ENCODE assay signal across 8 cellular contexts in the genomic region with DNA sequence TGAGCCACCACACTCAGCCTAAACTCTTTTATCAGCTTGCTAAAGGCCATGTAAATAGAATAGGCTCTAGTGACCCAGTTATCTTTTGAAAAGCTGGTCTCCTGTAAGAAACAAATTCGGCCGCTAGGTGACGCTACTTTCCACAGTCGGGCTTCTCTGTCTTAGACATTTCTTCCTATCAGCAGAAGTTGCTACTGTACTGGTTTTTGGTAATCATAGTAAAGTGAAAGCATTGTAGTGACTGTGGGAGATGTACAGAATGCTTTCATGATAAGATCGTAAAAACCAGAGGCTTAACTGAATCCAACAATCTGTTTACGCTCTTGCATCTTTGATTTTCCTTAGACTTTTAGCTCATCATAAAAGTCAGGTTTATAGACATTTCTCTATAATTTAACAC.
DNase-seq lines count a peak whose midpoint lies in the region; ATAC-seq and TF ChIP-seq lines count a peak whose summit lies in the region.

No MANE protein-coding gene starts in this region.

- no peak overlapping the region for H4K8ac ChIP-seq in neuronal stem cell (ENCODE audit: low read depth, low read length)

- no peak overlapping the region for H3K18ac ChIP-seq in neuronal stem cell (ENCODE audit: low read length)

- H3K9me3 Mint-ChIP-seq in CD8-positive, alpha-beta memory T cell, result no peaks in the 10 kb centered on the region

- no peak overlapping the region for H2AK5ac ChIP-seq in neuronal stem cell (ENCODE audit: low read depth, low read length)

- no peak overlapping the region for H3K14ac ChIP-seq in neuronal stem cell (ENCODE audit: low read length)

- H3K4me1 ChIP-seq in CD8-positive, alpha-beta memory T cell (ENCODE audit: insufficient read depth, low read length), result no peaks in the 10 kb centered on the region
- H3K4me1 ChIP-seq in neuronal stem cell (ENCODE audit: control insufficient read depth in 2 of 2, insufficient read depth in 1 of 2, low read depth in 1 of 2, low read length in 2 of 2) (no peaks in the 10 kb centered on the region), upper lobe of right lung (no peaks in the 10 kb centered on the region)

- POLR2A ChIA-PET in CD8-positive, alpha-beta memory T cell (lab: Charles Lee), result no interaction called here

- H2AFZ ChIP-seq in neuronal stem cell (ENCODE audit: low read length), result no peak overlapping the region

- no peaks in the 10 kb centered on the region for H3K79me1 ChIP-seq in neuronal stem cell (ENCODE audit: low read depth, low read length)

- H2BK12ac ChIP-seq in neuronal stem cell (ENCODE audit: low read length), result no peak overlapping the region

- H3K4me1 Mint-ChIP-seq in CD8-positive, alpha-beta memory T cell, result peaks cover 0 to 4% (median 0%) of the 10 kb centered on the region in 3 donors

- no peak overlapping the region for H3K4me3 ChIP-seq in CD8-positive, alpha-beta memory T cell (ENCODE audit: low read length)
- H3K4me3 ChIP-seq in neuronal stem cell (ENCODE audit: low read length in 2 of 2) (no peak overlapping the region), upper lobe of right lung (no peak overlapping the region)

- DNase-seq in CD8-positive, alpha-beta memory T cell, result peak; percentile 32 to 58 (median 35)
- DNase-seq in GM19238 (ENCODE audit: insufficient read length, low spot score) (peak; percentile 38), NOMO-1 treated with dmso at 0.1 percent for 144 hours (lab: John Stamatoyannopoulos, UW; ENCODE audit: unreplicated experiment) (peak; percentile 65), neuronal stem cell (ENCODE audit: low spot score) (peak; percentile 41), upper lobe of right lung (no peak)
- peak; percentile 8 to 54 (median 45) for DNase-seq in activated CD8-positive, alpha-beta memory T cell treated with anti-CD3 and anti-CD28 coated beads for 48 hours (ENCODE audit: low read depth in 2 of 3, low spot score in 2 of 3)

- H3K27me3 ChIP-seq in CD8-positive, alpha-beta memory T cell (ENCODE audit: insufficient read depth, low read length, poor library complexity, severe bottlenecking), result no peaks in the 10 kb centered on the region
- no peaks in the 10 kb centered on the region for H3K27me3 ChIP-seq in neuronal stem cell (ENCODE audit: control insufficient read depth in 3 of 3, insufficient read depth in 3 of 3, low read depth in 1 of 3, low read length in 3 of 3)
- H3K27me3 ChIP-seq in upper lobe of right lung, result no peaks in the 10 kb centered on the region

- intact Hi-C loops in upper lobe of right lung (cut with DNase I), result no loop called here

- no peaks in the 10 kb centered on the region for H3K9me3 ChIP-seq in CD8-positive, alpha-beta memory T cell (ENCODE audit: low read length)
- H3K9me3 ChIP-seq in neuronal stem cell (replicated peaks in 1 of 2; ENCODE audit: control insufficient read depth in 2 of 2, insufficient read depth in 1 of 2, low read depth in 1 of 2, low read length in 2 of 2) (no peaks in the 10 kb centered on the region), upper lobe of right lung (no peaks in the 10 kb centered on the region)

- no peaks in the 10 kb centered on the region for H3K36me3 Mint-ChIP-seq in CD8-positive, alpha-beta memory T cell

- H4K91ac ChIP-seq in neuronal stem cell (ENCODE audit: low read depth, low read length, poor library complexity), result no peak overlapping the region

- H3K27ac Mint-ChIP-seq in CD8-positive, alpha-beta memory T cell, result peak overlapping the region in 1 of 8 donors; percentile 44

- no peak overlapping the region for H3K4ac ChIP-seq in neuronal stem cell (ENCODE audit: low read length)

- no peak overlapping the region for H3K23ac ChIP-seq in neuronal stem cell (ENCODE audit: low read depth, low read length, poor library complexity)

- CTCF ChIA-PET in CD8-positive, alpha-beta memory T cell (lab: Charles Lee), result interaction anchor here (1.2 kb wide), 1 partner anchor 25 kb away, joined by 3 read pairs; no protein-coding TSS in a partner anchor

- ATAC-seq in HG03354 (IDR thresholded peaks at IDR 0.05; ENCODE audit: poor library complexity, severe bottlenecking, unreplicated experiment) (peak; percentile 91), esophagus mucosa (peak; percentile 28), upper lobe of right lung (peak; percentile 80)

- H2BK120ac ChIP-seq in neuronal stem cell (ENCODE audit: low read depth, low read length), result no peak overlapping the region

- no CpG with 5 or more reads among the region's 6 CpGs for WGBS in neuronal stem cell (ENCODE audit: extremely low coverage in 2 of 2, insufficient read length in 2 of 2, insufficient replicate concordance in 1 of 2), 2 donors

- peaks cover 0 to 5% of the 10 kb centered on the region in 2 donors for H3K27me3 Mint-ChIP-seq in CD8-positive, alpha-beta memory T cell

- TF ChIP-seq CTCF in upper lobe of right lung (IDR thresholded peaks at IDR 0.05), result peak; percentile 60

- H3K27ac ChIP-seq in CD8-positive, alpha-beta memory T cell (ENCODE audit: low read depth, low read length), result no peak overlapping the region
- H3K27ac ChIP-seq in neuronal stem cell (replicated peaks; ENCODE audit: low read length) (no peak overlapping the region), upper lobe of right lung (no peak overlapping the region)

- H2BK15ac ChIP-seq in neuronal stem cell (ENCODE audit: low read length), result no peak overlapping the region

- H3K4me2 ChIP-seq in neuronal stem cell (ENCODE audit: insufficient read depth, low read length, poor library complexity, severe bottlenecking), result no peak overlapping the region

- H3K9ac ChIP-seq in neuronal stem cell (ENCODE audit: low read depth, low read length, poor library complexity), result no peak overlapping the region

- no peak overlapping the region for H2BK5ac ChIP-seq in neuronal stem cell (ENCODE audit: low read length)

- peak overlapping the region in 1 of 7 donors; percentile 32 for H3K4me3 Mint-ChIP-seq in CD8-positive, alpha-beta memory T cell

- H3K36me3 ChIP-seq in CD8-positive, alpha-beta memory T cell (ENCODE audit: insufficient read depth, low read length), result no peaks in the 10 kb centered on the region
- H3K36me3 ChIP-seq in neuronal stem cell (replicated peaks in 1 of 2; ENCODE audit: control insufficient read depth in 2 of 2, insufficient read depth in 2 of 2, low read length in 2 of 2) (no peaks in the 10 kb centered on the region), upper lobe of right lung (no peaks in the 10 kb centered on the region)

Comparison
In these comparisons a context has a peak if more than half of its experiments do, and no peak if none do; other contexts are left out.
1. ATAC-seq: peak in every context shown above with its lines; median percentile 91 in HG03354; 80 in upper lobe of right lung; 28 in esophagus mucosa.